Comparison of ENCODE assay signal across 29 cellular contexts in genomic region chr19:6286676-6287075, GRCh38. TPM values are rescaled to one million over a fixed set of nuclear protein-coding genes. Genes with fewer than 3 reads are reported as not detected.
"Had no signal": no experiment of that assay in that cellular context is flagged by ENCODE, and none has a peak within 500 bp of the region (broad histone marks: within the 10 kb centered on the region; RNA-seq: fewer than 3 reads in every experiment).

No MANE protein-coding gene starts in this region.

- H3K4me3 ChIP-seq: ascending aorta, cardiac muscle cell had no signal

- H3K27ac ChIP-seq: ascending aorta, cardiac muscle cell, VCaP had no signal

- H3K36me3 ChIP-seq: ascending aorta, cardiac muscle cell had no signal

- ATAC-seq: activated T-cell treated with anti-CD3 and anti-CD28 coated beads, Interleukin-2, amount 50 U/mL, for 4 hours had no signal

- DNase-seq: activated B cell treated with CpG ODN at 0.5 μM for 24 hours; activated CD4-positive, alpha-beta memory T cell treated with anti-CD3 and anti-CD28 coated beads for 36 hours; activated CD4-positive, alpha-beta T cell treated with anti-CD3 and anti-CD28 coated beads for 4 hours; activated CD4-positive, alpha-beta T cell treated with anti-CD3 and anti-CD28 coated beads, Interleukin-2, amount 50 U/mL, for 1 hour; activated CD4-positive, CD25-positive, alpha-beta regulatory T cell treated with anti-CD3 and anti-CD28 coated beads, Interleukin-2, amount 50 U/mL, for 72 hours; activated CD8-positive, alpha-beta memory T cell treated with anti-CD3 and anti-CD28 coated beads, Interleukin-2, amount 50 U/mL, for 4 hours; activated naive CD8-positive, alpha-beta T cell treated with anti-CD3 and anti-CD28 coated beads, Interleukin-2, amount 10 ng/mL, durations not matched to agents 7 days and 5 days; activated T-cell treated with anti-CD3 and anti-CD28 coated beads for 4 hours; activated T-cell treated with anti-CD3 and anti-CD28 coated beads, Interleukin-2, amount 50 U/mL, for 4 hours; amygdala; Karpas-422; NCI-H1105; NCI-H1417 treated with DMSO at 0.1 percent for 48 hours; NCI-H1694; NCI-H1930; NCI-H2081 treated with DMSO at 0.1 percent for 48 hours; NCI-H345; NCI-H524 treated with DMSO at 0.1 percent for 48 hours; Right ventricle myocardium superior; SW 1271; T-helper 1 cell; T-helper 2 cell; T-helper 9 cell had no signal

- H3K4me1 ChIP-seq: ascending aorta had no signal

- H3K27me3 ChIP-seq: ascending aorta, cardiac muscle cell had no signal

RNA-seq across cellular contexts. Expression of gene ACER1, which starts 46.7 kb away (rescaled TPM):
- total RNA-seq: activated B cell treated with CpG ODN at 0.5 μM for 24 hours; activated T-helper 1 cell treated with anti-CD3 and anti-CD28 coated beads, Interleukin-12 subunit alpha, Interleukin-12 subunit beta, Interleukin-2, Interleukin-4 antibody, amounts not matched to agents 30 ng/mL and 10 ng/mL and 1 ng/mL, durations not matched to agents 14 hours and 24 hours and 36 hours; ascending aorta; cardiac muscle cell; MCF 10A; NCI-H460; Right ventricle myocardium superior had no signal
- polyA plus RNA-seq: cardiac muscle cell had no signal
